Comparison of ENCODE assay signal across 8 cellular contexts in the genomic region with DNA sequence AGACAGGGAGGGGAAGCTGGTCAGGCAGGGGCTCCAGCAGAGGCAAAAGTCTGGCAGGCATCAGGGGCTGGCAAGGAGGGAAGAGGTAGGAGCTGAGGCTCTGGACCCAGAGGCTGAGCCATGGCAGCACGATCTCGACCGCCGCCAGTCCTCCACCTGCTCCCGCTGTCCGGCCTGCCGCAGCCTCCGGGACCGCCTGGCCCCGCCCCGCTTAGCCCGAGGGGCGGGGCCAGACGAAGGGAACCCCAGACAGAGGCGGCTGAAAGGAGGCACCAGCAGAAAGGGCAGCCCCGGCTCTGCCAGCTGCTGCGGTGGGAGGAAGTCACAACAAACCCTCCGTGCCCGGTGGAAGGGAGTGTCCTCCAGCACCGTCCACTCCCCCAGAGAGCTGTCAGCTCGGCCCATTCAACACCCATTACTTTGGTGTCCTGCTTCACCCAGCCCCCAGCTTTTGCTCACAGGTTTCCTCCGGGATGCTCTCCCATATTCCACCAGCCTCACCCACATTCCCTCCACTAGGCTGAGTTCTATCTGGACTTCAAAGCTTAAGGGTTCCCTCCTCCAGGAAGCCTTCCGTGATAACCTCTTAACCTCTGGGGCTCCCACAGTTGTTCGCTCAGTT. TPM values are rescaled to one million over a fixed set of nuclear protein-coding genes. Genes with fewer than 3 reads are reported as not detected.
DNase-seq lines count a peak whose midpoint lies in the region; ATAC-seq and TF ChIP-seq lines count a peak whose summit lies in the region.

A gene with protein sequence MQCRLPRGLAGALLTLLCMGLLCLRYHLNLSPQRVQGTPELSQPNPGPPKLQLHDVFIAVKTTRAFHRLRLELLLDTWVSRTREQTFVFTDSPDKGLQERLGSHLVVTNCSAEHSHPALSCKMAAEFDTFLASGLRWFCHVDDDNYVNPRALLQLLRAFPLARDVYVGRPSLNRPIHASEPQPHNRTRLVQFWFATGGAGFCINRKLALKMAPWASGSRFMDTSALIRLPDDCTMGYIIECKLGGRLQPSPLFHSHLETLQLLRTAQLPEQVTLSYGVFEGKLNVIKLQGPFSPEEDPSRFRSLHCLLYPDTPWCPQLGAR (minus strand): TSS at position 161 of the 622 bp plus-strand sequence. CDS start 207 bp downstream, outside the sequence.

- no peaks in the 10 kb centered on the region for H3K79me2 ChIP-seq in osteoblast (ENCODE audit: insufficient read depth, low read length)

- ATAC-seq in GM18517 (IDR thresholded peaks at IDR 0.05; ENCODE audit: unreplicated experiment): peak; percentile 45
- peak; percentile 57 for ATAC-seq in HG03280 (IDR thresholded peaks at IDR 0.05; ENCODE audit: unreplicated experiment)
- no peak for ATAC-seq in thoracic aorta (ENCODE audit: insufficient number of reproducible peaks, low FRiP score, low read depth)

- H3K4me1 ChIP-seq in osteoblast (ENCODE audit: insufficient read depth, low read length) (peaks cover 10% of the 10 kb centered on the region), thoracic aorta (ENCODE audit: control insufficient read depth in 1 of 2, low read depth in 2 of 2) (peaks cover 8 to 23% of the 10 kb centered on the region in 2 donors)

- peak; percentile 67 for DNase-seq in A172 (ENCODE audit: low spot score)
- peak; percentile 95 for DNase-seq in RPMI8226
- DNase-seq in activated T-helper 2 cell treated with anti-CD3 and anti-CD28 coated beads, Interferon-gamma antibody, Interleukin-2, Interleukin-4, amounts not matched to agents 10 μg/mL and 5 μg/mL and 100 μg/mL, durations not matched to agents 14 hours and 24 hours and 36 hours (ENCODE audit: low spot score): peak; percentile 71
- peak; percentile 10 for DNase-seq in foreskin melanocyte
- DNase-seq in osteoblast (ENCODE audit: insufficient read length, low spot score, missing footprints): peak; percentile 97
- no peak for DNase-seq in thoracic aorta (ENCODE audit: low spot score)

- H3K4me1 Mint-ChIP-seq in activated T-helper 2 cell treated with anti-CD3 and anti-CD28 coated beads, Interferon-gamma antibody, Interleukin-2, Interleukin-4, amounts not matched to agents 10 μg/mL and 5 μg/mL and 100 μg/mL, durations not matched to agents 14 hours and 24 hours and 36 hours (ENCODE audit: low read depth): peaks cover 37% of the 10 kb centered on the region

- no peak within 1 kb of the TSS for H2AFZ ChIP-seq in osteoblast (ENCODE audit: low read length)

- H3K27ac Mint-ChIP-seq in activated T-helper 2 cell treated with anti-CD3 and anti-CD28 coated beads, Interferon-gamma antibody, Interleukin-2, Interleukin-4, amounts not matched to agents 10 μg/mL and 5 μg/mL and 100 μg/mL, durations not matched to agents 14 hours and 24 hours and 36 hours: peak within 1 kb of the TSS; percentile 92

- H3K27me3 ChIP-seq in osteoblast (ENCODE audit: insufficient read depth, low read length) (no peaks in the 10 kb centered on the region), thoracic aorta (replicated peaks; ENCODE audit: insufficient read depth) (no peaks in the 10 kb centered on the region)

- peaks cover 34% of the 10 kb centered on the region for H3K36me3 Mint-ChIP-seq in activated T-helper 2 cell treated with anti-CD3 and anti-CD28 coated beads, Interferon-gamma antibody, Interleukin-2, Interleukin-4, amounts not matched to agents 10 μg/mL and 5 μg/mL and 100 μg/mL, durations not matched to agents 14 hours and 24 hours and 36 hours (ENCODE audit: low read depth)

- no peaks in the 10 kb centered on the region for H3K27me3 Mint-ChIP-seq in activated T-helper 2 cell treated with anti-CD3 and anti-CD28 coated beads, Interferon-gamma antibody, Interleukin-2, Interleukin-4, amounts not matched to agents 10 μg/mL and 5 μg/mL and 100 μg/mL, durations not matched to agents 14 hours and 24 hours and 36 hours (ENCODE audit: low read depth)

- intact Hi-C loops in activated T-helper 2 cell treated with anti-CD3 and anti-CD28 coated beads, Interferon-gamma antibody, Interleukin-2, Interleukin-4, amounts not matched to agents 10 μg/mL and 5 μg/mL and 100 μg/mL, durations not matched to agents 14 hours and 24 hours and 36 hours (cut with micrococcal nuclease): no loop called here

- H3K4me3 ChIP-seq in osteoblast (ENCODE audit: insufficient read depth, low read length): peak within 1 kb of the TSS; percentile 56
- H3K4me3 ChIP-seq in thoracic aorta: peak within 1 kb of the TSS; percentile 63

- no peaks in the 10 kb centered on the region for H3K9me3 Mint-ChIP-seq in activated T-helper 2 cell treated with anti-CD3 and anti-CD28 coated beads, Interferon-gamma antibody, Interleukin-2, Interleukin-4, amounts not matched to agents 10 μg/mL and 5 μg/mL and 100 μg/mL, durations not matched to agents 14 hours and 24 hours and 36 hours

- H3K27ac ChIP-seq in osteoblast (ENCODE audit: low read depth, low read length) (no peak within 1 kb of the TSS), thoracic aorta (peak within 1 kb of the TSS in 1 of 2 donors; percentile 4)

- peak within 1 kb of the TSS; percentile 68 for H3K4me2 ChIP-seq in osteoblast (ENCODE audit: insufficient read depth, low read length)

- H4K20me1 ChIP-seq in osteoblast (ENCODE audit: insufficient read depth, low read length): no peaks in the 10 kb centered on the region

- H3K36me3 ChIP-seq in osteoblast (ENCODE audit: insufficient read depth, low read length) (peaks cover 8% of the 10 kb centered on the region), thoracic aorta (no peaks in the 10 kb centered on the region)

- peak; percentile 22 for TF ChIP-seq CTCF in osteoblast (IDR thresholded peaks at IDR 0.05; ENCODE audit: extremely low read depth, low read depth, low read length)
- no peak for TF ChIP-seq CTCF in thoracic aorta (IDR thresholded peaks at IDR 0.05)

- H3K4me3 Mint-ChIP-seq in activated T-helper 2 cell treated with anti-CD3 and anti-CD28 coated beads, Interferon-gamma antibody, Interleukin-2, Interleukin-4, amounts not matched to agents 10 μg/mL and 5 μg/mL and 100 μg/mL, durations not matched to agents 14 hours and 24 hours and 36 hours (ENCODE audit: low read depth): peak within 1 kb of the TSS; percentile 98

- H3K9me3 ChIP-seq in osteoblast (ENCODE audit: low read depth, low read length) (no peaks in the 10 kb centered on the region), thoracic aorta (no peaks in the 10 kb centered on the region)

RNA-seq across cellular contexts. Expression of the gene that starts here (rescaled TPM):
- total RNA-seq in A172 (2014; rRNA removed; shearing (Covaris generic)): 0.86 and 0.95 TPM in 2 replicates
- 166 and 168 TPM in 2 replicates for total RNA-seq in activated T-helper 2 cell treated with anti-CD3 and anti-CD28 coated beads, Interferon-gamma antibody, Interleukin-2, Interleukin-4, amounts not matched to agents 10 μg/mL and 5 μg/mL and 100 μg/mL, durations not matched to agents 14 hours and 24 hours and 36 hours
- total RNA-seq in osteoblast: 0.29 and 0.72 TPM in 2 replicates
- total RNA-seq in thoracic aorta: 10 to 100 TPM; 18.1 to 25.5 TPM

Comparison
In these comparisons a context has a peak if more than half of its experiments do, and no peak if none do; other contexts are left out.
1. Peak in DNase-seq in A172; RNA of the gene not detected or under 1 TPM.
2. Peak in DNase-seq, H3K4me3 ChIP-seq and H3K4me2 ChIP-seq in osteoblast; RNA of the gene not detected or under 1 TPM.